ENCODE assay signal across 8 cellular contexts in the genomic region with DNA sequence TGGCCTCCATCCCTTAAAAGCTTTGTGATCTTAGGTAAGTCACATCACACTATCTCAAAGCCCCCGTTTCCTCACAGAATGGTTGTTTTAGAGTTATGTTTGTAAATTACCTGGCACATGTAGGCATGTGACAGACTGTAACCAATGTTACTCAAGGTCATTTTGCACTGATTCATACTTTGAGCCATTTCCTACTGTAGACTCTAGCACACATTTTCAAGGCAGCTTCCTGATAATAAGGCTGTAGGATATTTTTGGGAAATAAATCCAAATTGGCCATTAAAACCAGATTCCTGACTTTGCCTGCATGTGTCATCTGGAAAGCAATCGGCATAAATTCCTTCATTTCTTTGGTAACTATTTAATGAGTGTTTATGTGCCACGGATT. TPM values are rescaled to one million over a fixed set of nuclear protein-coding genes. Genes with fewer than 3 reads are reported as not detected.
DNase-seq lines count a peak whose midpoint lies in the region; ATAC-seq, FAIRE-seq and TF ChIP-seq lines count a peak whose summit lies in the region.

No MANE protein-coding gene starts in this region.

- H3K36me3 ChIP-seq in GM23338 (ENCODE audit: insufficient read depth), result no peaks in the 10 kb centered on the region; the same call in 1 of the 2 replicates
- H3K36me3 ChIP-seq in lower lobe of right lung, result peaks cover 13% of the 10 kb centered on the region

- H3K4me1 ChIP-seq in A549, result peaks cover 33% of the 10 kb centered on the region
- H3K4me1 ChIP-seq in GM23338 (ENCODE audit: insufficient read depth), result peaks cover 19% of the 10 kb centered on the region
- peaks cover 49% of the 10 kb centered on the region for H3K4me1 ChIP-seq in lower lobe of right lung

- TF ChIP-seq POLR2A in A549 (IDR thresholded peaks at IDR 0.05; ENCODE audit: low read length), result no peak

- intact Hi-C loops in lower lobe of right lung (cut with DNase I), result no loop called here

- TF ChIP-seq RAD21 in A549 (conservative IDR thresholded peaks at IDR 0.05 in 1 of 2, IDR thresholded peaks at IDR 0.05 in 1 of 2), result no peak

- peak overlapping the region; percentile 81 for H3K4me2 ChIP-seq in A549
- H3K4me2 ChIP-seq in GM23338, result peak overlapping the region; percentile 100

- peaks cover 11% of the 10 kb centered on the region for H3K27me3 Mint-ChIP-seq in GM23338 (ENCODE audit: insufficient read depth, low read depth, poor library complexity)

- CTCF ChIA-PET in A549 (lab: Yijun Ruan, JAX), result interaction anchor here (0.6 to 1.7 kb wide), 6 partner anchors 8 to 32 kb away, joined by 3 read pairs; no protein-coding TSS in a partner anchor

- FAIRE-seq in A549 (lab: Jason Lieb, UNC), result no peak

- 34% methylated on average over 3 of the region's 3 CpGs for WGBS in A549 (ENCODE audit: missing lambda C conversion rate)

- POLR2A ChIA-PET in A549 (lab: Yijun Ruan, JAX), result interaction anchor here (1.2 to 5.2 kb wide), 3 partner anchors 32 to 174 kb away, joined by 3 to 60 read pairs (median 19); a partner anchor contains a TSS

- no peaks in the 10 kb centered on the region for H3K9me3 Mint-ChIP-seq in GM23338

- H3F3A ChIP-seq in GM23338 (replicated peaks; ENCODE audit: low read depth), result peaks cover 20% of the 10 kb centered on the region; the same call in 1 of the 2 replicates

- no peaks in the 10 kb centered on the region for H3K9me2 ChIP-seq in GM23338 (ENCODE audit: insufficient read depth)

- ATAC-seq in A549 (no peak; a peak in 1 of 6 replicates), GM23338 (no peak), lower lobe of right lung (no peak), GM19351 (IDR thresholded peaks at IDR 0.05; ENCODE audit: unreplicated experiment) (no peak)

- no peaks in the 10 kb centered on the region; the same call in 1 of the 2 replicates for H4K20me1 ChIP-seq in GM23338 (replicated peaks; ENCODE audit: insufficient read depth)

- peaks cover 31% of the 10 kb centered on the region for H3K36me3 Mint-ChIP-seq in GM23338 (ENCODE audit: low read depth)

- H3K4me3 ChIP-seq in A549 (peak overlapping the region; percentile 96), GM23338 (peak overlapping the region; percentile 95), lower lobe of right lung (peak overlapping the region; percentile 86)

- H3K4me3 Mint-ChIP-seq in GM23338, result peak overlapping the region; percentile 91

- peak overlapping the region; percentile 91; the same call in 1 of the 2 replicates for H3K27ac Mint-ChIP-seq in GM23338

- H3K79me2 ChIP-seq in GM23338 (replicated peaks; ENCODE audit: insufficient read depth), result peaks cover 38% of the 10 kb centered on the region

- H3K27ac ChIP-seq in A549, result peak overlapping the region; percentile 95 to 97
- H3K27ac ChIP-seq in GM23338 (ENCODE audit: low read depth), result peak overlapping the region; percentile 71
- no peak overlapping the region for H3K27ac ChIP-seq in lower lobe of right lung

- TF ChIP-seq CTCF in A549 (IDR thresholded peaks at IDR 0.05) (no peak), GM23338 (conservative IDR thresholded peaks at IDR 0.05; ENCODE audit: low read depth in 2 of 2) (no peak), lower lobe of right lung (IDR thresholded peaks at IDR 0.05) (no peak)

- H3K4me1 Mint-ChIP-seq in GM23338, result peaks cover 29% of the 10 kb centered on the region

- H3K9me3 ChIP-seq in A549 (no peaks in the 10 kb centered on the region), lower lobe of right lung (no peaks in the 10 kb centered on the region)

- TF ChIP-seq EP300 in A549 (IDR thresholded peaks at IDR 0.05), result no peak

- DNase-seq in A549 (ENCODE audit: low read depth in 1 of 2, low spot score in 1 of 2), result no peak
- no peak for DNase-seq in GM23338 (ENCODE audit: low spot score)
- DNase-seq in amniotic epithelial cell (ENCODE audit: low read depth), result peak; percentile 59
- no peak for DNase-seq in lower lobe of right lung
- DNase-seq in cerebellar cortex (ENCODE audit: low spot score), result no peak
- DNase-seq in OCI-M1 (lab: John Stamatoyannopoulos, UW), result no peak
- DNase-seq in stimulated activated CD4-positive, alpha-beta T cell treated with anti-CD3 and anti-CD28 coated beads, Interleukin-15, amount 100 ng/mL, for 24 hours, result no peak

- H2AFZ ChIP-seq in GM23338, result no peak overlapping the region

- H3K27me3 ChIP-seq in GM23338 (ENCODE audit: insufficient read depth) (no peaks in the 10 kb centered on the region), lower lobe of right lung (ENCODE audit: low read depth) (no peaks in the 10 kb centered on the region)

TF ChIP-seq in A549, 52 proteins besides CTCF, POLR2A, EP300 and RAD21 (continues in another document):
- TF ChIP-seq HOXA7 (CRISPR knock-in tag; IDR thresholded peaks at IDR 0.05) (no peak), JUN (IDR thresholded peaks at IDR 0.05) (no peak), ESRRA (IDR thresholded peaks at IDR 0.05; ENCODE audit: borderline replicate concordance, low read length) (peak; percentile 56; the same call in 1 of the 2 replicates), ZNF302 (CRISPR knock-in tag; IDR thresholded peaks at IDR 0.05) (no peak), TP53 (CRISPR knock-in tag; IDR thresholded peaks at IDR 0.05) (no peak), ZC3H11A (IDR thresholded peaks at IDR 0.05) (no peak), EHF (CRISPR knock-in tag; IDR thresholded peaks at IDR 0.05) (no peak), PHF8 (IDR thresholded peaks at IDR 0.05; ENCODE audit: borderline replicate concordance, low read depth) (no peak), HEYL (CRISPR knock-in tag; IDR thresholded peaks at IDR 0.05) (no peak), SREBF2 (IDR thresholded peaks at IDR 0.05) (no peak)
- TF ChIP-seq, protein P1, sequence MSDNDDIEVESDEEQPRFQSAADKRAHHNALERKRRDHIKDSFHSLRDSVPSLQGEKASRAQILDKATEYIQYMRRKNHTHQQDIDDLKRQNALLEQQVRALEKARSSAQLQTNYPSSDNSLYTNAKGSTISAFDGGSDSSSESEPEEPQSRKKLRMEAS (IDR thresholded peaks at IDR 0.05), result peak; percentile 59; the same call in 1 of the 2 replicates
- TF ChIP-seq, protein P2, sequence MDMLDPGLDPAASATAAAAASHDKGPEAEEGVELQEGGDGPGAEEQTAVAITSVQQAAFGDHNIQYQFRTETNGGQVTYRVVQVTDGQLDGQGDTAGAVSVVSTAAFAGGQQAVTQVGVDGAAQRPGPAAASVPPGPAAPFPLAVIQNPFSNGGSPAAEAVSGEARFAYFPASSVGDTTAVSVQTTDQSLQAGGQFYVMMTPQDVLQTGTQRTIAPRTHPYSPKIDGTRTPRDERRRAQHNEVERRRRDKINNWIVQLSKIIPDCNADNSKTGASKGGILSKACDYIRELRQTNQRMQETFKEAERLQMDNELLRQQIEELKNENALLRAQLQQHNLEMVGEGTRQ (IDR thresholded peaks at IDR 0.05), result 0 out of 2 replicates have a peak, but pooled peaks have one; percentile 29

TF ChIP-seq in GM23338, 12 proteins besides CTCF, POLR2A, EP300 and RAD21 (continues in another document):
- no peak for TF ChIP-seq EZH2phosphoT487 (IDR thresholded peaks at IDR 0.05; ENCODE audit: unreplicated experiment)
- TF ChIP-seq CREB1 (CRISPR knock-in tag; IDR thresholded peaks at IDR 0.05; ENCODE audit: low read depth), result no peak
- TF ChIP-seq, protein P3, sequence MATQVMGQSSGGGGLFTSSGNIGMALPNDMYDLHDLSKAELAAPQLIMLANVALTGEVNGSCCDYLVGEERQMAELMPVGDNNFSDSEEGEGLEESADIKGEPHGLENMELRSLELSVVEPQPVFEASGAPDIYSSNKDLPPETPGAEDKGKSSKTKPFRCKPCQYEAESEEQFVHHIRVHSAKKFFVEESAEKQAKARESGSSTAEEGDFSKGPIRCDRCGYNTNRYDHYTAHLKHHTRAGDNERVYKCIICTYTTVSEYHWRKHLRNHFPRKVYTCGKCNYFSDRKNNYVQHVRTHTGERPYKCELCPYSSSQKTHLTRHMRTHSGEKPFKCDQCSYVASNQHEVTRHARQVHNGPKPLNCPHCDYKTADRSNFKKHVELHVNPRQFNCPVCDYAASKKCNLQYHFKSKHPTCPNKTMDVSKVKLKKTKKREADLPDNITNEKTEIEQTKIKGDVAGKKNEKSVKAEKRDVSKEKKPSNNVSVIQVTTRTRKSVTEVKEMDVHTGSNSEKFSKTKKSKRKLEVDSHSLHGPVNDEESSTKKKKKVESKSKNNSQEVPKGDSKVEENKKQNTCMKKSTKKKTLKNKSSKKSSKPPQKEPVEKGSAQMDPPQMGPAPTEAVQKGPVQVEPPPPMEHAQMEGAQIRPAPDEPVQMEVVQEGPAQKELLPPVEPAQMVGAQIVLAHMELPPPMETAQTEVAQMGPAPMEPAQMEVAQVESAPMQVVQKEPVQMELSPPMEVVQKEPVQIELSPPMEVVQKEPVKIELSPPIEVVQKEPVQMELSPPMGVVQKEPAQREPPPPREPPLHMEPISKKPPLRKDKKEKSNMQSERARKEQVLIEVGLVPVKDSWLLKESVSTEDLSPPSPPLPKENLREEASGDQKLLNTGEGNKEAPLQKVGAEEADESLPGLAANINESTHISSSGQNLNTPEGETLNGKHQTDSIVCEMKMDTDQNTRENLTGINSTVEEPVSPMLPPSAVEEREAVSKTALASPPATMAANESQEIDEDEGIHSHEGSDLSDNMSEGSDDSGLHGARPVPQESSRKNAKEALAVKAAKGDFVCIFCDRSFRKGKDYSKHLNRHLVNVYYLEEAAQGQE (IDR thresholded peaks at IDR 0.05; ENCODE audit: unreplicated experiment), result no peak
- TF ChIP-seq POLR2AphosphoS5 (IDR thresholded peaks at IDR 0.05; ENCODE audit: low read depth), result no peak
- TF ChIP-seq JUNB (IDR thresholded peaks at IDR 0.05; ENCODE audit: unreplicated experiment), result no peak
- no peak for TF ChIP-seq STAT1 (IDR thresholded peaks at IDR 0.05; ENCODE audit: unreplicated experiment)
- no peak for TF ChIP-seq ZNF114 (CRISPR knock-in tag; IDR thresholded peaks at IDR 0.05)

RNA-seq across cellular contexts. Expression of a gene that starts 2.2 kb away (rescaled TPM):
- polyA plus RNA-seq in A549 (2011; rRNA removed) (42.0 and 67.6 TPM in 2 replicates), A549 (2017; fragmentation: RNase III; extraction: RNeasy Plus Mini Kit Qiagen cat#74134 plus additional on column Dnase treatment) (44.0 to 49.5 TPM (median 47.8 TPM) in 3 replicates), GM23338 (2016; fragmentation: Nextera tagmentation; extraction: Ambion mirVana) (9.9 and 12.6 TPM in 2 replicates)
- 56.7 and 71.7 TPM in 2 replicates for polyA plus RNA-seq in A549 (2012; cell fraction: cytosol; rRNA removed)
- polyA plus RNA-seq in A549 (2012; cell fraction: nucleus; rRNA removed), result 77.2 and 90.4 TPM in 2 replicates
- polyA minus RNA-seq in A549 (2011; rRNA and poly(A)+ RNA removed), result 66.2 and 96.5 TPM in 2 replicates
- 15.9 and 16.9 TPM in 2 replicates for total RNA-seq in GM23338 (2014; rRNA removed; shearing (Covaris generic))
- 48.2 TPM for total RNA-seq in lower lobe of right lung
